ENCODE assay signal across 21 cellular contexts in genomic region chr5:173953528-173954090, GRCh38. TPM values are rescaled to one million over a fixed set of nuclear protein-coding genes. Genes with fewer than 3 reads are reported as not detected.
DNase-seq lines count a peak whose midpoint lies in the region; ATAC-seq, FAIRE-seq and TF ChIP-seq lines count a peak whose summit lies in the region.
"Had no signal": no experiment of that assay in that cellular context is flagged by ENCODE, and none has a peak within 500 bp of the region (broad histone marks: within the 10 kb centered on the region; RNA-seq: fewer than 3 reads in every experiment).

No MANE protein-coding gene starts in this region.

- H3K36me3 ChIP-seq in SJSA1 = peaks cover 61% of the 10 kb centered on the region
- peaks cover 0 to 73% (median 6%) of the 10 kb centered on the region in 3 donors for H3K36me3 ChIP-seq in pancreas
- peaks cover 3% of the 10 kb centered on the region for H3K36me3 ChIP-seq in H7 (replicated peaks; ENCODE audit: control insufficient read depth, insufficient read depth, low read length)

- H3K36me3 Mint-ChIP-seq in type B pancreatic cell (peaks cover 39% of the 10 kb centered on the region), endothelial cell (ENCODE audit: low read depth, unreplicated experiment) (peaks cover 24% of the 10 kb centered on the region)

- H3K4me3 ChIP-seq in SJSA1 (no peak overlapping the region), pancreas (no peak overlapping the region), H7 (ENCODE audit: insufficient read depth, low read depth, low read length) (no peak overlapping the region)
- H3K4me3 ChIP-seq: uterus had no signal

- no peaks in the 10 kb centered on the region for H3K9me3 Mint-ChIP-seq in type B pancreatic cell
- H3K9me3 Mint-ChIP-seq in endothelial cell (ENCODE audit: unreplicated experiment) = no peaks in the 10 kb centered on the region
- H3K9me3 Mint-ChIP-seq: activated naive CD8-positive, alpha-beta T cell treated with anti-CD3 and anti-CD28 coated beads for 36 hours; CD14-positive monocyte; naive thymus-derived CD4-positive, alpha-beta T cell; stimulated activated naive B cell treated with anti-CD40 and anti-IgM and Interleukin-4, amounts not matched to agents 10 μg/mL and 1 μg/mL and 100 μg/mL, for 72 hours had no signal

- no peaks in the 10 kb centered on the region for H3K9me3 ChIP-seq in SJSA1 (replicated peaks)
- H3K9me3 ChIP-seq in pancreas = no peaks in the 10 kb centered on the region
- H3K9me3 ChIP-seq: uterus had no signal

- no peaks in the 10 kb centered on the region for H3K27me3 ChIP-seq in SJSA1 (replicated peaks)
- H3K27me3 ChIP-seq in pancreas = no peaks in the 10 kb centered on the region
- H3K27me3 ChIP-seq in H7 (ENCODE audit: control insufficient read depth, insufficient read depth, low read length) = no peaks in the 10 kb centered on the region
- H3K27me3 ChIP-seq: foreskin keratinocyte, uterus had no signal

- H3K27ac Mint-ChIP-seq in type B pancreatic cell = no peak overlapping the region
- no peak overlapping the region for H3K27ac Mint-ChIP-seq in endothelial cell (ENCODE audit: unreplicated experiment)
- H3K27ac Mint-ChIP-seq: activated naive CD8-positive, alpha-beta T cell treated with anti-CD3 and anti-CD28 coated beads for 36 hours; stimulated activated naive B cell treated with anti-CD40 and anti-IgM and Interleukin-4, amounts not matched to agents 10 μg/mL and 1 μg/mL and 100 μg/mL, for 72 hours had no signal

- H3K4me1 ChIP-seq in SJSA1 (replicated peaks) (peaks cover 27% of the 10 kb centered on the region), pancreas (peaks cover 26 to 47% (median 41%) of the 10 kb centered on the region in 3 donors)
- H3K4me1 ChIP-seq: foreskin keratinocyte, uterus had no signal

- peak; percentile 75 for DNase-seq in EH (ENCODE audit: low read depth)
- DNase-seq in SJSA1 (ENCODE audit: low read depth in 1 of 2, low spot score in 2 of 2) = peak in 1 of 2 experiments; percentile 95
- no peak for DNase-seq in Right ventricle myocardium superior
- DNase-seq in pancreas = no peak
- no peak for DNase-seq in type B pancreatic cell (ENCODE audit: extremely low spot score, unreplicated experiment)
- no peak for DNase-seq in kidney glomerular epithelial cell (lab: John Stamatoyannopoulos, UW)
- DNase-seq in H7 = no peak
- no peak for DNase-seq in endothelial cell (ENCODE audit: low spot score)
- DNase-seq: activated CD4-positive, CD25-positive, alpha-beta regulatory T cell; activated naive CD8-positive, alpha-beta T cell treated with anti-CD3 and anti-CD28 coated beads for 36 hours; foreskin keratinocyte; GOT3; islet precursor cell; naive thymus-derived CD4-positive, alpha-beta T cell; NCI-H2107; retina; stimulated activated naive B cell treated with anti-CD40 and anti-IgM and Interleukin-4, amounts not matched to agents 10 μg/mL and 1 μg/mL and 100 μg/mL, for 72 hours; uterus had no signal

- FAIRE-seq in pancreas (lab: Jason Lieb, UNC) = no peak

- peak; percentile 57 for ATAC-seq in Right ventricle myocardium superior (ENCODE audit: poor library complexity)
- peak; percentile 25 to 66 (median 58) for ATAC-seq in pancreas
- ATAC-seq: foreskin keratinocyte; naive thymus-derived CD4-positive, alpha-beta T cell; stimulated activated naive B cell treated with anti-CD40 and anti-IgM and Interleukin-4, amounts not matched to agents 10 μg/mL and 1 μg/mL and 100 μg/mL, for 72 hours had no signal

- H3K4me1 Mint-ChIP-seq in type B pancreatic cell (ENCODE audit: unreplicated experiment) = peaks cover 16% of the 10 kb centered on the region
- no peaks in the 10 kb centered on the region for H3K4me1 Mint-ChIP-seq in endothelial cell (ENCODE audit: unreplicated experiment)
- H3K4me1 Mint-ChIP-seq: activated naive CD8-positive, alpha-beta T cell treated with anti-CD3 and anti-CD28 coated beads for 36 hours; CD14-positive monocyte; naive thymus-derived CD4-positive, alpha-beta T cell had no signal

- H3K27ac ChIP-seq in SJSA1 (peak overlapping the region; percentile 42), pancreas (peak overlapping the region in 3 of 4 donors; percentile 35 to 83 (median 81))
- H3K27ac ChIP-seq: foreskin keratinocyte had no signal

- TF ChIP-seq CTCF in pancreas (IDR thresholded peaks at IDR 0.05) (no peak), type B pancreatic cell (conservative IDR thresholded peaks at IDR 0.05) (no peak), endothelial cell (IDR thresholded peaks at IDR 0.05; ENCODE audit: unreplicated experiment) (no peak)

- no peak overlapping the region for H3K4me3 Mint-ChIP-seq in type B pancreatic cell
- H3K4me3 Mint-ChIP-seq in endothelial cell (ENCODE audit: unreplicated experiment) = no peak overlapping the region
- H3K4me3 Mint-ChIP-seq: activated naive CD8-positive, alpha-beta T cell treated with anti-CD3 and anti-CD28 coated beads for 36 hours; CD14-positive monocyte; naive thymus-derived CD4-positive, alpha-beta T cell; stimulated activated naive B cell treated with anti-CD40 and anti-IgM and Interleukin-4, amounts not matched to agents 10 μg/mL and 1 μg/mL and 100 μg/mL, for 72 hours had no signal

- 30 to 31% methylated on average over 5 of the region's 5 CpGs for WGBS in pancreas, 2 donors

- intact Hi-C loops in Right ventricle myocardium superior (cut with DNase I) = no loop called here
- intact Hi-C loops in pancreas (cut with DNase I) = no loop called here

- H3K27me3 Mint-ChIP-seq in type B pancreatic cell = no peaks in the 10 kb centered on the region
- H3K27me3 Mint-ChIP-seq in endothelial cell (ENCODE audit: unreplicated experiment) = no peaks in the 10 kb centered on the region
- H3K27me3 Mint-ChIP-seq: activated naive CD8-positive, alpha-beta T cell treated with anti-CD3 and anti-CD28 coated beads for 36 hours; naive thymus-derived CD4-positive, alpha-beta T cell; stimulated activated naive B cell treated with anti-CD40 and anti-IgM and Interleukin-4, amounts not matched to agents 10 μg/mL and 1 μg/mL and 100 μg/mL, for 72 hours had no signal

RNA-seq across cellular contexts. Expression of gene C5orf47, which starts 35.4 kb away (rescaled TPM):
- not detected in 2 replicates for total RNA-seq in SJSA1 (2014; rRNA removed; shearing (Covaris generic))
- total RNA-seq in Right ventricle myocardium superior = not detected
- total RNA-seq in pancreas = under 1 TPM in 2 of 6 donors, not detected in 4; 0.08 to 0.09 TPM
- polyA plus RNA-seq in pancreas = under 1 TPM; 0.04 to 0.07 TPM
- total RNA-seq in type B pancreatic cell (ENCODE audit: low replicate concordance) = not detected in 2 replicates
- total RNA-seq in H7 (2014; rRNA removed; shearing (Covaris generic)) = 0.07 and 0.28 TPM in 2 replicates
- not detected for total RNA-seq in endothelial cell (ENCODE audit: unreplicated experiment)
- total RNA-seq: activated naive CD8-positive, alpha-beta T cell treated with anti-CD3 and anti-CD28 coated beads for 36 hours; dermis microvascular lymphatic vessel endothelial cell; foreskin keratinocyte; G401; naive thymus-derived CD4-positive, alpha-beta T cell had no signal
- polyA plus RNA-seq: CD14-positive monocyte; foreskin keratinocyte; naive thymus-derived CD4-positive, alpha-beta T cell had no signal
